8 cellular contexts compared by ENCODE assay signal in genomic region chr4:137861682-137862081, GRCh38.
DNase-seq lines count a peak whose midpoint lies in the region; ATAC-seq and TF ChIP-seq lines count a peak whose summit lies in the region.

No MANE protein-coding gene starts in this region.

- ATAC-seq in GM18868 (IDR thresholded peaks at IDR 0.05; ENCODE audit: unreplicated experiment): no peak

- H3K4me3 ChIP-seq in retinal pigment epithelial cell (ENCODE audit: low read length): no peak overlapping the region

- peak; percentile 42 for TF ChIP-seq CTCF in retinal pigment epithelial cell (conservative IDR thresholded peaks at IDR 0.05; ENCODE audit: low read depth, low read length)

- DNase-seq in NCI-H2171 treated with DMSO at 0.1 percent for 48 hours (lab: John Stamatoyannopoulos, UW): peak; percentile 6
- no peak for DNase-seq in NCI-H2171 (lab: John Stamatoyannopoulos, UW)
- peak; percentile 9 for DNase-seq in NCI-H69 (lab: John Stamatoyannopoulos, UW)
- peak; percentile 17 for DNase-seq in epidermal melanocyte (ENCODE audit: insufficient read length, low spot score)
- no peak for DNase-seq in retinal pigment epithelial cell (ENCODE audit: low read depth)
- DNase-seq in COLO668 (lab: John Stamatoyannopoulos, UW; ENCODE audit: unreplicated experiment): no peak
- DNase-seq in activated naive CD4-positive, alpha-beta T cell treated with anti-CD3 and anti-CD28 coated beads, Interleukin-2, amount 50 U/mL, for 16 hours: no peak

Comparison
In these comparisons a context has a peak if more than half of its experiments do, and no peak if none do; other contexts are left out.
1. DNase-seq: peak in NCI-H2171 treated with DMSO at 0.1 percent for 48 hours (single experiment), NCI-H69 (single experiment) and epidermal melanocyte (single experiment); none in NCI-H2171 (single experiment), retinal pigment epithelial cell (single experiment), COLO668 (single experiment) and activated naive CD4-positive, alpha-beta T cell treated with anti-CD3 and anti-CD28 coated beads, Interleukin-2, amount 50 U/mL, for 16 hours (single experiment).